In genomic region chr19:4911314-4911713, GRCh38 we compare ENCODE assay signal across 8 cellular contexts.
A peak's percentile ranks its signal among the peaks of the same experiment; 100 is the strongest.
DNase-seq lines count a peak whose midpoint lies in the region; ATAC-seq and TF ChIP-seq lines count a peak whose summit lies in the region.

No MANE protein-coding gene starts in this region.

- H3K9ac ChIP-seq in OCI-LY1 (ENCODE audit: low read length) (peak overlapping the region; percentile 84), rectal smooth muscle tissue (ENCODE audit: low read length) (no peak overlapping the region)

- H3K4me1 ChIP-seq in OCI-LY1 (ENCODE audit: insufficient read depth, low read length, severe bottlenecking) (peaks cover 49% of the 10 kb centered on the region), rectal smooth muscle tissue (ENCODE audit: control insufficient read depth, insufficient read depth, low read length) (no peaks in the 10 kb centered on the region)
- H3K4me1 ChIP-seq in effector memory CD4-positive, alpha-beta T cell (ENCODE audit: control insufficient read depth, insufficient read depth, low read length, poor library complexity, severe bottlenecking), result peaks cover 26% of the 10 kb centered on the region

- H3K9me3 ChIP-seq in OCI-LY1 (ENCODE audit: low read length), result no peaks in the 10 kb centered on the region
- no peaks in the 10 kb centered on the region for H3K9me3 ChIP-seq in effector memory CD4-positive, alpha-beta T cell (ENCODE audit: control insufficient read depth, low read length)

- peak; percentile 30 for DNase-seq in ELF-1 (ENCODE audit: low read depth, low spot score)
- no peak for DNase-seq in effector memory CD4-positive, alpha-beta T cell
- no peak for DNase-seq in T1000 (lab: John Stamatoyannopoulos, UW)
- DNase-seq in Ammon's horn (ENCODE audit: low spot score), result no peak
- DNase-seq in NCI-H524 treated with DMSO at 0.1 percent for 48 hours (lab: John Stamatoyannopoulos, UW), result no peak

- H4K20me1 ChIP-seq in OCI-LY1 (ENCODE audit: insufficient read depth, low read length), result no peaks in the 10 kb centered on the region

- 0 out of 2 replicates have a peak, but pooled peaks cover 3% of the 10 kb centered on the region for H3F3A ChIP-seq in OCI-LY1 (ENCODE audit: insufficient read depth, low read length)

- ATAC-seq in GM18861 (IDR thresholded peaks at IDR 0.05; ENCODE audit: unreplicated experiment), result no peak

- peaks cover 57% of the 10 kb centered on the region for H3K79me2 ChIP-seq in OCI-LY1 (ENCODE audit: insufficient read depth, low read length)

- no peak for TF ChIP-seq CTCF in OCI-LY1 (IDR thresholded peaks at IDR 0.05; ENCODE audit: low read length)

- H3K4me3 ChIP-seq in OCI-LY1 (ENCODE audit: low read depth, low read length, poor library complexity, severe bottlenecking) (peak overlapping the region; percentile 76), rectal smooth muscle tissue (ENCODE audit: low read length) (peak overlapping the region; percentile 11)
- H3K4me3 ChIP-seq in effector memory CD4-positive, alpha-beta T cell (ENCODE audit: insufficient read depth, low read depth, low read length, poor library complexity, severe bottlenecking), result peak overlapping the region; percentile 72

- no peaks in the 10 kb centered on the region for H3K9me2 ChIP-seq in OCI-LY1 (ENCODE audit: low read depth, low read length)

- H3K27ac ChIP-seq in OCI-LY1 (ENCODE audit: low read depth, low read length, poor library complexity, severe bottlenecking), result peak overlapping the region; percentile 75
- peak overlapping the region; percentile 45 for H3K27ac ChIP-seq in effector memory CD4-positive, alpha-beta T cell (ENCODE audit: insufficient read depth, low read length, poor library complexity, severe bottlenecking)
- no peak overlapping the region for H3K27ac ChIP-seq in rectal smooth muscle tissue (ENCODE audit: low read depth, low read length)

- H3K27me3 ChIP-seq in OCI-LY1 (ENCODE audit: insufficient read depth, low read length), result no peaks in the 10 kb centered on the region
- H3K27me3 ChIP-seq in effector memory CD4-positive, alpha-beta T cell (replicated peaks; ENCODE audit: control insufficient read depth, insufficient read depth, low read length, poor library complexity, severe bottlenecking), result no peaks in the 10 kb centered on the region
- no peaks in the 10 kb centered on the region for H3K27me3 ChIP-seq in rectal smooth muscle tissue (ENCODE audit: control insufficient read depth, insufficient read depth, low read length)

- H3K36me3 ChIP-seq in OCI-LY1 (ENCODE audit: insufficient read depth, low read length), result peaks cover 59% of the 10 kb centered on the region
- H3K36me3 ChIP-seq in effector memory CD4-positive, alpha-beta T cell (ENCODE audit: control insufficient read depth, insufficient read depth, low read length), result no peaks in the 10 kb centered on the region
- H3K36me3 ChIP-seq in rectal smooth muscle tissue (ENCODE audit: control insufficient read depth, insufficient read depth, low read length), result no peaks in the 10 kb centered on the region

- H2AFZ ChIP-seq in OCI-LY1 (ENCODE audit: low read length), result no peak overlapping the region

- H3K4me2 ChIP-seq in OCI-LY1 (ENCODE audit: low read length), result peak overlapping the region; percentile 90

Comparison
In these comparisons a context has a peak if more than half of its experiments do, and no peak if none do; other contexts are left out.
1. H3K4me3 ChIP-seq: peak in every context shown above with its lines; median percentile 76 in OCI-LY1; 72 in effector memory CD4-positive, alpha-beta T cell; 11 in rectal smooth muscle tissue.